In genomic region chr20:60977896-60978295, GRCh38 we compare ENCODE assay signal across 17 cellular contexts.
DNase-seq lines count a peak whose midpoint lies in the region; ATAC-seq and TF ChIP-seq lines count a peak whose summit lies in the region.
"Had no signal": no experiment of that assay in that cellular context is flagged by ENCODE, and none has a peak within 500 bp of the region (broad histone marks: within the 10 kb centered on the region; RNA-seq: fewer than 3 reads in every experiment).

No MANE protein-coding gene starts in this region.

- DNase-seq in DMS79 treated with DMSO at 0.1 percent for 48 hours (lab: John Stamatoyannopoulos, UW) (peak; percentile 65), NCI-H2029 (lab: John Stamatoyannopoulos, UW) (peak; percentile 75), coronary artery (ENCODE audit: low spot score) (peak; percentile 17), posterior cingulate gyrus (peak in 7 of 10 donors; percentile 51 to 93 (median 72)), cerebellar cortex (ENCODE audit: low spot score) (no peak), NOMO-1 (lab: John Stamatoyannopoulos, UW; ENCODE audit: unreplicated experiment in 2 of 2) (no peak)
- DNase-seq in stimulated activated naive CD8-positive, alpha-beta T cell treated with anti-CD3 and anti-CD28 coated beads, Interleukin-15, Interleukin-2, amounts not matched to agents 100 U/mL and 50 U/mL, for 24 hours = no peak
- DNase-seq: COR-L47, H9, IMR-90, Kasumi-1, MM.1S, NCI-H1436, NCI-H82 had no signal

- intact Hi-C loops in posterior cingulate gyrus (cut with DNase I) = no loop called here

- H3K4me3 ChIP-seq in coronary artery = no peak overlapping the region
- H3K4me3 ChIP-seq: SK-N-MC had no signal

- no peak for ATAC-seq in stimulated activated naive CD8-positive, alpha-beta T cell treated with anti-CD3 and anti-CD28 coated beads, Interleukin-15, Interleukin-2, amounts not matched to agents 100 U/mL and 50 U/mL, for 24 hours
- ATAC-seq: Panc1, Right ventricle myocardium inferior had no signal

- no peak for TF ChIP-seq CTCF in coronary artery (IDR thresholded peaks at IDR 0.05)

- no peak overlapping the region for H3K27ac ChIP-seq in coronary artery
- H3K27ac ChIP-seq: SK-N-MC had no signal

Comparison
In these comparisons a context has a peak if more than half of its experiments do, and no peak if none do; other contexts are left out.
1. DNase-seq: peak in DMS79 treated with DMSO at 0.1 percent for 48 hours (single experiment), NCI-H2029 (single experiment), coronary artery (single experiment) and posterior cingulate gyrus (7 of 10); none in cerebellar cortex (single experiment), stimulated activated naive CD8-positive, alpha-beta T cell treated with anti-CD3 and anti-CD28 coated beads, Interleukin-15, Interleukin-2, amounts not matched to agents 100 U/mL and 50 U/mL, for 24 hours (single experiment) and NOMO-1 (0 of 2).